9 cellular contexts compared by ENCODE assay signal in the genomic region with DNA sequence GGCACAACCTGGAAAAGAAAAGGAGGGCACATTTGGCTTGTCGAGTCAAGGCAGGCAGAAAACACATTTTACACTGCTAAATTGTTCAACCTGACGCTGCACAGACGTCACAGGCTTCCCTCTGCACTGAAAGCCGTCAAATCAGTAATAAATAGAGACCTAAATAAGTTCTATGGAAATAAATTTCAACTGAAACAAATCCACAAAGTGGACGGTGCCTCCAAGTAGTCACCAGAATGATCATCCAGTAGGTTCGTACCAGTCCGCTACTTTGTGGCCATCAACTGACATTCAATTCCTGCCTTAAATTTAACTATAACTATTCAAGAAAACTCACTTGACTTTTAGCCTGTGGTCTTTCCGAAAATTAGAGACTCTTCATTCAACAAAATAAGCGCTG. TPM values are rescaled to one million over a fixed set of nuclear protein-coding genes. Genes with fewer than 3 reads are reported as not detected.
A peak's percentile ranks its signal among the peaks of the same experiment; 100 is the strongest.
DNase-seq lines count a peak whose midpoint lies in the region; ATAC-seq and TF ChIP-seq lines count a peak whose summit lies in the region.
"Had no signal": no experiment of that assay in that cellular context is flagged by ENCODE, and none has a peak within 500 bp of the region (broad histone marks: within the 10 kb centered on the region; RNA-seq: fewer than 3 reads in every experiment).

No MANE protein-coding gene starts in this region.

- H3K4me1 ChIP-seq in smooth muscle cell (ENCODE audit: low read depth) = peaks cover 3% of the 10 kb centered on the region

- H3K9me3 Mint-ChIP-seq in activated CD4-positive, alpha-beta memory T cell treated with anti-CD3 and anti-CD28 coated beads, Interleukin-2, amount 10 ng/mL, durations not matched to agents 7 days and 5 days = no peaks in the 10 kb centered on the region

- peak overlapping the region; percentile 24 for H3K27ac Mint-ChIP-seq in activated CD4-positive, alpha-beta memory T cell treated with anti-CD3 and anti-CD28 coated beads, Interleukin-2, amount 10 ng/mL, durations not matched to agents 7 days and 5 days

- in situ Hi-C loops in GM13976 (cut with MboI; ENCODE audit: low sequenced_read_pairs, unreplicated experiment) = no loop called here

- H4K20me1 ChIP-seq in smooth muscle cell (ENCODE audit: low read depth) = no peaks in the 10 kb centered on the region

- WGBS in smooth muscle cell (ENCODE audit: low lambda C conversion rate) = 61% methylated on average over 9 of the region's 9 CpGs

- H3K4me3 Mint-ChIP-seq in activated CD4-positive, alpha-beta memory T cell treated with anti-CD3 and anti-CD28 coated beads, Interleukin-2, amount 10 ng/mL, durations not matched to agents 7 days and 5 days = peak overlapping the region; percentile 79

- TF ChIP-seq CTCF in smooth muscle cell (IDR thresholded peaks at IDR 0.05; ENCODE audit: borderline replicate concordance, insufficient read depth, poor library complexity, severe bottlenecking) (no peak), GM13976 (IDR thresholded peaks at IDR 0.05; ENCODE audit: borderline replicate concordance, control extremely low read depth, extremely low read depth, insufficient read depth, missing control alignments) (no peak)

- no peak for ATAC-seq in HG02840 (IDR thresholded peaks at IDR 0.05; ENCODE audit: low FRiP score, unreplicated experiment)

- H3F3A ChIP-seq in smooth muscle cell (ENCODE audit: low read depth) = no peaks in the 10 kb centered on the region

- peaks cover 23% of the 10 kb centered on the region for H3K4me1 Mint-ChIP-seq in activated CD4-positive, alpha-beta memory T cell treated with anti-CD3 and anti-CD28 coated beads, Interleukin-2, amount 10 ng/mL, durations not matched to agents 7 days and 5 days

- H3K9me3 ChIP-seq in smooth muscle cell (replicated peaks; ENCODE audit: low read depth) = no peaks in the 10 kb centered on the region

- H3K27me3 Mint-ChIP-seq in activated CD4-positive, alpha-beta memory T cell treated with anti-CD3 and anti-CD28 coated beads, Interleukin-2, amount 10 ng/mL, durations not matched to agents 7 days and 5 days = peaks cover 11% of the 10 kb centered on the region

- POLR2A ChIA-PET in activated CD4-positive, alpha-beta memory T cell treated with anti-CD3 and anti-CD28 coated beads, Interleukin-2, amount 10 ng/mL, durations not matched to agents 7 days and 5 days (lab: Charles Lee) = interaction anchor here (1.6 kb wide), 1 partner anchor 54 kb away, joined by 15 read pairs; a partner anchor contains a TSS

- no peak for DNase-seq in H7
- DNase-seq in activated CD4-positive, alpha-beta memory T cell treated with anti-CD3 and anti-CD28 coated beads, Interleukin-2, amount 10 ng/mL, durations not matched to agents 7 days and 5 days = no peak
- no peak for DNase-seq in smooth muscle cell (lab: John Stamatoyannopoulos, UW; ENCODE audit: unreplicated experiment)
- DNase-seq in OCI-M2 (lab: John Stamatoyannopoulos, UW; ENCODE audit: unreplicated experiment) = no peak
- no peak for DNase-seq in GM13976 (ENCODE audit: low spot score)
- no peak for DNase-seq in NCI-H2081 (lab: John Stamatoyannopoulos, UW)

- H3K36me3 ChIP-seq in H7 (replicated peaks; ENCODE audit: control insufficient read depth, insufficient read depth, low read length) (no peaks in the 10 kb centered on the region), smooth muscle cell (ENCODE audit: low read depth) (no peaks in the 10 kb centered on the region)

- CTCF ChIA-PET in activated CD4-positive, alpha-beta memory T cell treated with anti-CD3 and anti-CD28 coated beads, Interleukin-2, amount 10 ng/mL, durations not matched to agents 7 days and 5 days (lab: Charles Lee) = interaction anchor here (0.6 to 1.5 kb wide), 4 partner anchors 13 to 1003 kb away, joined by 3 to 14 read pairs (median 4); no protein-coding TSS in a partner anchor

- H3K79me2 ChIP-seq in smooth muscle cell (ENCODE audit: low read depth) = no peaks in the 10 kb centered on the region

- H3K27me3 ChIP-seq in H7 (ENCODE audit: control insufficient read depth, insufficient read depth, low read length) (peaks cover 4% of the 10 kb centered on the region; the same call in 1 of the 2 replicates), smooth muscle cell (ENCODE audit: low read depth) (no peaks in the 10 kb centered on the region)

- H3K36me3 Mint-ChIP-seq in activated CD4-positive, alpha-beta memory T cell treated with anti-CD3 and anti-CD28 coated beads, Interleukin-2, amount 10 ng/mL, durations not matched to agents 7 days and 5 days (ENCODE audit: low read depth) = peaks cover 5% of the 10 kb centered on the region

- peak overlapping the region; percentile 98 for H3K4me2 ChIP-seq in smooth muscle cell

- peak overlapping the region; percentile 99 for H2AFZ ChIP-seq in smooth muscle cell (ENCODE audit: low read depth)

- H3K4me3 ChIP-seq in H7 (ENCODE audit: insufficient read depth, low read depth, low read length) (peak overlapping the region; percentile 63), iPS-11a (ENCODE audit: low read depth, low read length) (peak overlapping the region; percentile 59), smooth muscle cell (peak overlapping the region; percentile 81)

- no peak overlapping the region for H3K9ac ChIP-seq in smooth muscle cell (ENCODE audit: low read depth)

- H3K27ac ChIP-seq in smooth muscle cell (ENCODE audit: low read depth) = no peak overlapping the region

RNA-seq across cellular contexts. Expression of a gene that starts 49.0 kb away (rescaled TPM):
- not detected in 2 replicates for total RNA-seq in H7 (2014; rRNA removed; shearing (Covaris generic))
- not detected for total RNA-seq in activated CD4-positive, alpha-beta memory T cell treated with anti-CD3 and anti-CD28 coated beads, Interleukin-2, amount 10 ng/mL, durations not matched to agents 7 days and 5 days
- not detected in 2 replicates for total RNA-seq in smooth muscle cell
- polyA plus RNA-seq in smooth muscle cell = not detected in 2 replicates
- total RNA-seq: T-helper 2 cell treated with Interferon-gamma antibody and Interleukin-4, amounts not matched to agents 100 ng/mL and 5 ng/mL, for 36 hours had no signal

RNA-seq across cellular contexts. Expression of a gene that starts 54.3 kb away (rescaled TPM):
- total RNA-seq in H7 (2014; rRNA removed; shearing (Covaris generic)) = 115 and 121 TPM in 2 replicates
- 100 to 1,000 TPM; 108 to 111 TPM for total RNA-seq in activated CD4-positive, alpha-beta memory T cell treated with anti-CD3 and anti-CD28 coated beads, Interleukin-2, amount 10 ng/mL, durations not matched to agents 7 days and 5 days
- 80.8 and 100 TPM in 2 replicates for total RNA-seq in smooth muscle cell
- polyA plus RNA-seq in smooth muscle cell = 145 and 154 TPM in 2 replicates
